In the genomic region with DNA sequence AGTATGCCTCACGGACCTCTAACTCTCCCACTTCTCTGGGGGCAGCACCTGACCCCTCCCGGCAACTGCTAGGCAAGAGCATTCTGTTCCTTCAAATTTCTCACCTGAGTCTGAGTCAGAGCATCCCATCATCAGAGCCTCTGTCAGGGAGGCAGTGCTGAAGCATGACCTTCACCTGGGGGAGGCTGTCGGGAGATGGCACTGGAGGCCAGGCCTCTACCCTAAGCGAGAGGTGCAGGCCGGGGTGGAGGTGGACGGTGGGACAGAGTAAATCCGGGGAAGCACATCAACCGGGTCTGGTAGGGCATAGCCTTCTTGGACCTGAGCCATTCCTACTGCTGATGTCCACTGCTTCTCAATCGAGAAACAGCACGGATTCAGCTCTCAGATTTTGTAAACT, we compare ENCODE assay signal across 12 cellular contexts.
DNase-seq lines count a peak whose midpoint lies in the region; ATAC-seq and TF ChIP-seq lines count a peak whose summit lies in the region.
"Had no signal": no experiment of that assay in that cellular context is flagged by ENCODE, and none has a peak within 500 bp of the region (broad histone marks: within the 10 kb centered on the region; RNA-seq: fewer than 3 reads in every experiment).

No MANE protein-coding gene starts in this region.

- H3K36me3 ChIP-seq in mesenchymal stem cell (ENCODE audit: control insufficient read depth in 1 of 2, insufficient read depth in 2 of 2, low read depth in 1 of 2, low read length in 2 of 2) (no peaks in the 10 kb centered on the region), transverse colon (no peaks in the 10 kb centered on the region)
- H3K36me3 ChIP-seq: HAP-1 had no signal

- CTCF ChIA-PET in activated CD8-positive, alpha-beta T cell treated with anti-CD3 and anti-CD28 coated beads for 36 hours (lab: Charles Lee): no interaction called here

- no peak overlapping the region for H3K4me3 ChIP-seq in right cardiac atrium (ENCODE audit: low read length)
- no peak overlapping the region for H3K4me3 ChIP-seq in mesenchymal stem cell (ENCODE audit: insufficient read depth in 1 of 2, low read depth in 1 of 2, low read length in 2 of 2)
- no peak overlapping the region for H3K4me3 ChIP-seq in transverse colon
- H3K4me3 ChIP-seq: HAP-1 had no signal

- H4K8ac ChIP-seq in mesenchymal stem cell (ENCODE audit: low read length): no peak overlapping the region

- H3K27ac Mint-ChIP-seq in activated CD8-positive, alpha-beta T cell treated with anti-CD3 and anti-CD28 coated beads for 36 hours: peak overlapping the region; percentile 7

- DNase-seq in right cardiac atrium: peak in 2 of 3 donors; percentile 18 to 47
- DNase-seq in cardiac septum (ENCODE audit: low spot score): no peak
- peak; percentile 23 for DNase-seq in activated CD8-positive, alpha-beta T cell treated with anti-CD3 and anti-CD28 coated beads for 36 hours
- no peak for DNase-seq in mesenchymal stem cell
- DNase-seq in transverse colon: peak; percentile 12
- no peak for DNase-seq in GDM1 (lab: John Stamatoyannopoulos, UW)
- DNase-seq: activated CD4-positive, alpha-beta T cell treated with anti-CD3 and anti-CD28 coated beads for 1 hour; EL had no signal

- TF ChIP-seq POLR2A in transverse colon (IDR thresholded peaks at IDR 0.05): no peak

- peak overlapping the region in 1 of 2 experiments; percentile 1 for H3K18ac ChIP-seq in mesenchymal stem cell (ENCODE audit: low read depth in 1 of 2, low read length in 2 of 2)

- no peak overlapping the region for H3K9ac ChIP-seq in mesenchymal stem cell (ENCODE audit: low read length)

- in situ Hi-C loops in transverse colon (cut with MboI; ENCODE audit: low pct_ligation_motif_present in 1 of 4, low pct_unique_long_range_greater_than_20kb in 1 of 4, low sequenced_read_pairs in 3 of 4): loop anchor here in 3 of 4 donors (25.0 kb wide), 2 partner anchors 423 to 448 kb away; partner anchors contain the start of gene DNAJC1 (in 2 of the 3)

- no peak for TF ChIP-seq EP300 in transverse colon (IDR thresholded peaks at IDR 0.05; ENCODE audit: low read depth)

- no peak overlapping the region for H3K4me2 ChIP-seq in mesenchymal stem cell (ENCODE audit: low read length, poor library complexity, severe bottlenecking)

- H3K4me3 Mint-ChIP-seq in activated CD8-positive, alpha-beta T cell treated with anti-CD3 and anti-CD28 coated beads for 36 hours: peak overlapping the region; percentile 7

- 98% methylated on average over 10 of the region's 10 CpGs for WGBS in right cardiac atrium
- 98% methylated on average over 10 of the region's 10 CpGs for WGBS in mesenchymal stem cell
- WGBS in transverse colon (ENCODE audit: low coverage in 1 of 2), 2 donors: 91 to 96% methylated on average over 5 to 10 of the region's 10 CpGs

- peak overlapping the region; percentile 1 for H2BK15ac ChIP-seq in mesenchymal stem cell (ENCODE audit: low read depth, poor library complexity, severe bottlenecking)

- peaks cover 2% of the 10 kb centered on the region for H3K36me3 Mint-ChIP-seq in activated CD8-positive, alpha-beta T cell treated with anti-CD3 and anti-CD28 coated beads for 36 hours (ENCODE audit: low read depth)

- H2BK12ac ChIP-seq in mesenchymal stem cell (ENCODE audit: low read length in 2 of 2): peak overlapping the region; percentile 22 to 51

- H3K9me3 ChIP-seq in right cardiac atrium (ENCODE audit: control insufficient read depth, low read length): no peaks in the 10 kb centered on the region
- no peaks in the 10 kb centered on the region for H3K9me3 ChIP-seq in mesenchymal stem cell (ENCODE audit: control insufficient read depth, low read length)
- no peaks in the 10 kb centered on the region for H3K9me3 ChIP-seq in transverse colon
- H3K9me3 ChIP-seq: HAP-1 had no signal

- H2AFZ ChIP-seq in mesenchymal stem cell (ENCODE audit: low read depth, low read length): no peak overlapping the region

- H3K27me3 Mint-ChIP-seq in activated CD8-positive, alpha-beta T cell treated with anti-CD3 and anti-CD28 coated beads for 36 hours: no peaks in the 10 kb centered on the region

- POLR2A ChIA-PET in activated CD8-positive, alpha-beta T cell treated with anti-CD3 and anti-CD28 coated beads for 36 hours (lab: Charles Lee): interaction anchor here (1.0 to 3.2 kb wide), 3 partner anchors 120 to 207 kb away, joined by 3 to 15 read pairs (median 13); partner anchors contain the start of gene COMMD3

- H2BK120ac ChIP-seq in mesenchymal stem cell (ENCODE audit: low read depth, low read length): no peak overlapping the region

- H3K27me3 ChIP-seq in right cardiac atrium (ENCODE audit: control insufficient read depth, insufficient read depth) (no peaks in the 10 kb centered on the region), mesenchymal stem cell (ENCODE audit: control insufficient read depth in 1 of 2, insufficient read depth in 1 of 2, low read length in 2 of 2) (no peaks in the 10 kb centered on the region), transverse colon (peaks cover 13% of the 10 kb centered on the region)

- ATAC-seq in right cardiac atrium (no peak), GM18858 (IDR thresholded peaks at IDR 0.05; ENCODE audit: unreplicated experiment) (no peak), GM19463 (IDR thresholded peaks at IDR 0.05; ENCODE audit: unreplicated experiment) (no peak)
- ATAC-seq in activated CD8-positive, alpha-beta T cell treated with anti-CD3 and anti-CD28 coated beads for 36 hours: no peak
- ATAC-seq: SK-N-SH treated with all-trans-retinoic acid at 6 μM for 48 hours had no signal

- H4K91ac ChIP-seq in mesenchymal stem cell (ENCODE audit: low read length): no peak overlapping the region

- no peak overlapping the region for H2BK5ac ChIP-seq in mesenchymal stem cell (ENCODE audit: low read depth, low read length, poor library complexity, severe bottlenecking)

- peaks cover 3% of the 10 kb centered on the region for H3K4me1 ChIP-seq in right cardiac atrium (ENCODE audit: control insufficient read depth, insufficient read depth, low read length)
- peaks cover 9% of the 10 kb centered on the region for H3K4me1 ChIP-seq in mesenchymal stem cell (ENCODE audit: control insufficient read depth, insufficient read depth, low read depth, low read length)
- H3K4me1 ChIP-seq in transverse colon: peaks cover 9 to 22% (median 15%) of the 10 kb centered on the region in 4 donors

- H3K9me3 Mint-ChIP-seq in activated CD8-positive, alpha-beta T cell treated with anti-CD3 and anti-CD28 coated beads for 36 hours: no peaks in the 10 kb centered on the region

- no peak overlapping the region for H2AK5ac ChIP-seq in mesenchymal stem cell (ENCODE audit: low read length, severe bottlenecking)

- no peak overlapping the region for H3K14ac ChIP-seq in mesenchymal stem cell (ENCODE audit: low read length in 2 of 2)

- no peak overlapping the region for H3K23ac ChIP-seq in mesenchymal stem cell (ENCODE audit: low read length in 2 of 2)

- intact Hi-C loops in right cardiac atrium (cut with DNase I): loop anchor here in 2 of 4 donors (10.0 kb wide), 2 partner anchors 81 to 431 kb away; partner anchors contain the start of gene DNAJC1 (in 1 of the 2)
- intact Hi-C loops in cardiac septum (cut with DNase I): loop anchor here (2.0 to 10.0 kb wide), 7 partner anchors 95 to 911 kb away; partner anchors contain the start of genes COMMD3, DNAJC1 and SKIDA1
- intact Hi-C loops in activated CD8-positive, alpha-beta T cell treated with anti-CD3 and anti-CD28 coated beads for 36 hours (cut with micrococcal nuclease): loop anchor here (5.0 to 10.0 kb wide), 3 partner anchors 71 to 431 kb away; partner anchors contain the start of genes BMI1 and DNAJC1
- intact Hi-C loops in transverse colon (cut with DNase I; ENCODE audit: low total_unique reads): loop anchor here (10.0 kb wide), 1 partner anchor 659 kb away; the partner anchor contains the start of gene MSRB2

- H3K79me1 ChIP-seq in mesenchymal stem cell (replicated peaks; ENCODE audit: low read length, poor library complexity, severe bottlenecking): peaks cover 12% of the 10 kb centered on the region

- H3K4ac ChIP-seq in mesenchymal stem cell (ENCODE audit: low read depth in 1 of 2, low read length in 2 of 2): no peak overlapping the region

- TF ChIP-seq CTCF in activated CD8-positive, alpha-beta T cell treated with anti-CD3 and anti-CD28 coated beads for 36 hours (IDR thresholded peaks at IDR 0.05): no peak
- TF ChIP-seq CTCF in transverse colon (IDR thresholded peaks at IDR 0.05): no peak

- no peak overlapping the region for H3K27ac ChIP-seq in right cardiac atrium (ENCODE audit: low read length)
- H3K27ac ChIP-seq in mesenchymal stem cell (ENCODE audit: low read length, poor library complexity, severe bottlenecking): no peak overlapping the region
- no peak overlapping the region for H3K27ac ChIP-seq in transverse colon

- peaks cover 47% of the 10 kb centered on the region for H3K4me1 Mint-ChIP-seq in activated CD8-positive, alpha-beta T cell treated with anti-CD3 and anti-CD28 coated beads for 36 hours (ENCODE audit: low read depth)

Comparison
In these comparisons a context has a peak if more than half of its experiments do, and no peak if none do; other contexts are left out.
1. DNase-seq: peak in right cardiac atrium (2 of 3), activated CD8-positive, alpha-beta T cell treated with anti-CD3 and anti-CD28 coated beads for 36 hours (single experiment) and transverse colon (single experiment); none in cardiac septum (single experiment), mesenchymal stem cell (single experiment) and GDM1 (single experiment).